3 cellular contexts compared by ENCODE assay signal in genomic region chr2:55158111-55158814, GRCh38.
TF ChIP-seq lines count a peak whose summit lies in the region.

No MANE protein-coding gene starts in this region.

TF ChIP-seq in SK-N-SH, 30 proteins besides CTCF, POLR2A, EP300 and RAD21 (continued from another document):
- no peak for TF ChIP-seq ZBTB33 (IDR thresholded peaks at IDR 0.05; ENCODE audit: borderline replicate concordance, low read depth)
- TF ChIP-seq FOXM1 (IDR thresholded peaks at IDR 0.05; ENCODE audit: low read depth) = no peak
- no peak for TF ChIP-seq YY1 (IDR thresholded peaks at IDR 0.05; ENCODE audit: low read depth)
- no peak for TF ChIP-seq EZH2phosphoT487 (IDR thresholded peaks at IDR 0.05; ENCODE audit: borderline replicate concordance, low read depth)
- TF ChIP-seq POLR2AphosphoS5 (IDR thresholded peaks at IDR 0.05; ENCODE audit: low read depth, low read length) = no peak
- no peak for TF ChIP-seq MAX (IDR thresholded peaks at IDR 0.05; ENCODE audit: low read depth)
- no peak for TF ChIP-seq USF1 (IDR thresholded peaks at IDR 0.05; ENCODE audit: borderline replicate concordance, low read depth)
TF ChIP-seq in SK-N-SH: peak in this region for 0.

TF ChIP-seq in SK-N-SH treated with all-trans-retinoic acid at 6 μM for 48 hours, 23 proteins besides CTCF, POLR2A, EP300 and RAD21 (continued from another document):
- TF ChIP-seq POU6F1 (CRISPR knock-in tag; IDR thresholded peaks at IDR 0.05; ENCODE audit: borderline replicate concordance, low read depth) = no peak
- TF ChIP-seq CSRNP3 (CRISPR knock-in tag; IDR thresholded peaks at IDR 0.05) = no peak
- no peak for TF ChIP-seq PPARA (CRISPR knock-in tag; IDR thresholded peaks at IDR 0.05; ENCODE audit: borderline replicate concordance)
- TF ChIP-seq ZFP3 (CRISPR knock-in tag; IDR thresholded peaks at IDR 0.05) = no peak
TF ChIP-seq in SK-N-SH treated with all-trans-retinoic acid at 6 μM for 48 hours: peak in this region for 0.

TF ChIP-seq in K562, 482 proteins besides CTCF, POLR2A, EP300 and RAD21 (continued from another document):
- no peak for TF ChIP-seq CUX1 (CRISPR knock-in tag; IDR thresholded peaks at IDR 0.05)
- peak; percentile 16; the same call in 1 of the 2 replicates for TF ChIP-seq PKNOX1 (IDR thresholded peaks at IDR 0.05)
- peak; percentile 55; the same call in 1 of the 2 replicates for TF ChIP-seq CBX1 (IDR thresholded peaks at IDR 0.05; ENCODE audit: low read depth)
- 0 out of 4 replicates have a peak, but pooled peaks of 1 of the 2 experiments have one; percentile 8 for TF ChIP-seq RCOR1 (IDR thresholded peaks at IDR 0.05; ENCODE audit: borderline replicate concordance in 1 of 2, low read depth in 2 of 2, low read length in 2 of 2)
- peak; percentile 16 for TF ChIP-seq ZFP36 (IDR thresholded peaks at IDR 0.05; ENCODE audit: low read depth, low read length, partially characterized antibody)
- peak; percentile 69 for TF ChIP-seq ADNP (tag; IDR thresholded peaks at IDR 0.05)
- peak; percentile 21 to 66; a peak in 1 of 4 replicates for TF ChIP-seq KDM1A (IDR thresholded peaks at IDR 0.05)
- no peak for TF ChIP-seq CREB3 (tag; conservative IDR thresholded peaks at IDR 0.05; ENCODE audit: low read depth)
- no peak for TF ChIP-seq HOXB6 (CRISPR knock-in tag; IDR thresholded peaks at IDR 0.05; ENCODE audit: borderline replicate concordance)
- TF ChIP-seq CEBPG (CRISPR knock-in tag; IDR thresholded peaks at IDR 0.05) = peak; percentile 36; the same call in 1 of the 2 replicates
- TF ChIP-seq CEBPG (tag; conservative IDR thresholded peaks at IDR 0.05 in 1 of 2, IDR thresholded peaks at IDR 0.05 in 1 of 2) = 0 out of 4 replicates have a peak, but pooled peaks of 1 of the 2 experiments have one; percentile 8
- TF ChIP-seq CHD4 (IDR thresholded peaks at IDR 0.05; ENCODE audit: insufficient read depth, insufficient replicate concordance, low read depth, low read length, poor library complexity, severe bottlenecking) = peak; percentile 68
- TF ChIP-seq ARID1B (IDR thresholded peaks at IDR 0.05) = 0 out of 2 replicates have a peak, but pooled peaks have one; percentile 2
- TF ChIP-seq NR1H2 (CRISPR knock-in tag; IDR thresholded peaks at IDR 0.05) = no peak
- TF ChIP-seq VEZF1 (CRISPR knock-in tag; IDR thresholded peaks at IDR 0.05) = 0 out of 2 replicates have a peak, but pooled peaks have one; percentile 8
- TF ChIP-seq ZNF407 (IDR thresholded peaks at IDR 0.05; ENCODE audit: low read depth) = no peak
- peak; percentile 61 for TF ChIP-seq CEBPB (tag; IDR thresholded peaks at IDR 0.05)
- TF ChIP-seq HDAC2 (IDR thresholded peaks at IDR 0.05) = peak; percentile 38; the same call in 1 of the 2 replicates
- peak; percentile 81 for TF ChIP-seq RBM25 (IDR thresholded peaks at IDR 0.05; ENCODE audit: low read depth, low read length, severe bottlenecking)
